12 cellular contexts compared by ENCODE assay signal in the genomic region with DNA sequence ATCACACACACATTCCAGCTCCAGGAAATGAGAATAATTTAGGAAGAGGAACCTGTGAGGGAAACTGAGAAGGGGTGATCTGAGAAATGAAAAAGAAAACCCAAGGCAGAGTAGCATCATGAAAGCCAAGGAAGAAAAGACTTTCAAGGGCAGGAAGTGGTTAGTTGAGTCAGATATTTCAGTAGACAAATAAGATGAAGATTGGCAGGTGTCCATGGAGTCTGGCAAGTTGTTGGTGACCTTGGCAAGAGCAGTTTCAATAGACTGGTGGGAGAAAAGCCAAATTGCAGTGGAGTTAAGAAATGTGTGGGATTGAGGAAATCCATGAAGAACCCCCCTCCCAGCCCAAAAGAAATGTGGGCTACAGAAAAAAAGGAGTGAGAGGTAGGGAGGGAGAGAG. TPM values are rescaled to one million over a fixed set of nuclear protein-coding genes. Genes with fewer than 3 reads are reported as not detected.
A peak's percentile ranks its signal among the peaks of the same experiment; 100 is the strongest.
DNase-seq lines count a peak whose midpoint lies in the region; ATAC-seq lines count a peak whose summit lies in the region.
"Had no signal": no experiment of that assay in that cellular context is flagged by ENCODE, and none has a peak within 500 bp of the region (broad histone marks: within the 10 kb centered on the region; RNA-seq: fewer than 3 reads in every experiment).

No MANE protein-coding gene starts in this region.

- H3K36me3 ChIP-seq in BLaER1 treated with 17β-estradiol and CSF1 and Interleukin-3, amounts not matched to agents 10 nM and 100 nM: no peaks in the 10 kb centered on the region
- H3K36me3 ChIP-seq in MG63: no peaks in the 10 kb centered on the region
- H3K36me3 ChIP-seq: neural progenitor cell had no signal

- H3K27me3 ChIP-seq in BLaER1 treated with 17β-estradiol and CSF1 and Interleukin-3, amounts not matched to agents 10 nM and 100 nM: peaks cover 0 to 7% (median 3%) of the 10 kb centered on the region in 11 experiments; a peak in 8 of 22 replicates
- peaks cover under 1% of the 10 kb centered on the region; the same call in 1 of the 2 replicates for H3K27me3 ChIP-seq in MG63
- H3K27me3 ChIP-seq: neural progenitor cell had no signal

- H3K9me3 ChIP-seq in BLaER1 treated with 17β-estradiol and CSF1 and Interleukin-3, amounts not matched to agents 10 nM and 100 nM (replicated peaks in 1 of 11): no peaks in the 10 kb centered on the region
- H3K9me3 ChIP-seq in MG63: peaks cover 6% of the 10 kb centered on the region

- peaks cover 28 to 40% (median 32%) of the 10 kb centered on the region in 10 experiments for H3K4me1 ChIP-seq in BLaER1 treated with 17β-estradiol and CSF1 and Interleukin-3, amounts not matched to agents 10 nM and 100 nM

- in situ Hi-C loops in ACHN (cut with HindIII; ENCODE audit: low pct_ligation_motif_present, low pct_unique_long_range_greater_than_20kb, low sequenced_read_pairs): no loop called here

- H3K9ac ChIP-seq in BLaER1 treated with 17β-estradiol and CSF1 and Interleukin-3, amounts not matched to agents 10 nM and 100 nM: no peak overlapping the region
- H3K9ac ChIP-seq: neural progenitor cell had no signal

- ATAC-seq in GM21717 (IDR thresholded peaks at IDR 0.05; ENCODE audit: unreplicated experiment) (no peak), GM19035 (IDR thresholded peaks at IDR 0.05; ENCODE audit: unreplicated experiment) (no peak)

- no peak overlapping the region for H3K4me3 ChIP-seq in BLaER1 treated with 17β-estradiol and CSF1 and Interleukin-3, amounts not matched to agents 10 nM and 100 nM
- H3K4me3 ChIP-seq in MG63: no peak overlapping the region
- H3K4me3 ChIP-seq: neural progenitor cell had no signal

- H4K20me1 ChIP-seq in BLaER1 treated with 17β-estradiol and CSF1 and Interleukin-3, amounts not matched to agents 10 nM and 100 nM: peaks cover 0 to 5% (median 0%) of the 10 kb centered on the region in 11 experiments; a peak in 1 of 22 replicates

- DNase-seq in ACHN (peak; percentile 28), MG63 (peak; percentile 94), astrocyte of the hippocampus (ENCODE audit: low read depth, low spot score) (peak; percentile 65), putamen (ENCODE audit: low spot score) (no peak)
- DNase-seq: foreskin fibroblast; NCI-H2107; stimulated activated CD4-positive, alpha-beta T cell treated with anti-CD3 and anti-CD28 coated beads, Interleukin-12 subunit alpha, Interleukin-12 subunit beta, amount 100 ng/mL, for 4 hours had no signal

- H3K4me2 ChIP-seq in BLaER1 treated with 17β-estradiol and CSF1 and Interleukin-3, amounts not matched to agents 10 nM and 100 nM: peak overlapping the region; percentile 38 to 78 (median 64)
- H3K4me2 ChIP-seq: neural progenitor cell had no signal

- peak overlapping the region in 5 of 11 experiments; percentile 15 to 37 (median 27); a peak in 6 of 22 replicates for H3K27ac ChIP-seq in BLaER1 treated with 17β-estradiol and CSF1 and Interleukin-3, amounts not matched to agents 10 nM and 100 nM
- H3K27ac ChIP-seq: neural progenitor cell, VCaP had no signal

RNA-seq across cellular contexts. Expression of a gene that starts 10.7 kb away (rescaled TPM):
- 0.92 and 2.6 TPM in 2 replicates for total RNA-seq in MG63 (2014; rRNA removed; shearing (Covaris generic); ENCODE audit: low replicate concordance)
